In genomic region chr17:75616521-75617122, GRCh38 we compare ENCODE assay signal across 22 cellular contexts. TPM values are rescaled to one million over a fixed set of nuclear protein-coding genes. Genes with fewer than 3 reads are reported as not detected.
"Had no signal": no experiment of that assay in that cellular context is flagged by ENCODE, and none has a peak within 500 bp of the region (broad histone marks: within the 10 kb centered on the region; RNA-seq: fewer than 3 reads in every experiment).

No MANE protein-coding gene starts in this region.

- H3K4me2 ChIP-seq: hepatocyte had no signal

- DNase-seq: esophagus squamous epithelium; foreskin fibroblast; head of caudate nucleus; kidney; left cardiac atrium; mesendoderm; natural killer cell; nucleus accumbens; ovary; stimulated activated CD4-positive, alpha-beta T cell treated with anti-CD3 and anti-CD28 coated beads, Interleukin-4, amount 100 ng/mL, for 1 hour; stimulated activated CD8-positive, alpha-beta memory T cell treated with anti-CD3 and anti-CD28 coated beads, Interleukin-4, amount 100 ng/mL, for 48 hours; stimulated activated naive CD8-positive, alpha-beta T cell treated with anti-CD3 and anti-CD28 coated beads, Interleukin-15, Interleukin-2, amounts not matched to agents 100 U/mL and 50 U/mL, for 24 hours; thyroid gland had no signal

- H2AFZ ChIP-seq: hepatocyte had no signal

- H3K27ac ChIP-seq: esophagus squamous epithelium, hepatocyte, ovary, right atrium auricular region, suprapubic skin, thyroid gland, upper lobe of left lung, vagina had no signal

- H3K4me1 Mint-ChIP-seq: natural killer cell; neural crest cell; stimulated activated effector memory CD8-positive, alpha-beta T cell treated with anti-CD3 and anti-CD28 coated beads, Interleukin-12 subunit alpha, Interleukin-12 subunit beta, amount 100 ng/mL, for 72 hours had no signal

- H3K36me3 Mint-ChIP-seq: natural killer cell; stimulated activated effector memory CD8-positive, alpha-beta T cell treated with anti-CD3 and anti-CD28 coated beads, Interleukin-12 subunit alpha, Interleukin-12 subunit beta, amount 100 ng/mL, for 72 hours had no signal

- H3K27ac Mint-ChIP-seq: dendritic cell treated with granulocyte-macrophage colony-stimulating factor and Interleukin-4, amounts not matched to agents 40 ng/mL and 50 ng/mL, for 4 days; natural killer cell; stimulated activated effector memory CD8-positive, alpha-beta T cell treated with anti-CD3 and anti-CD28 coated beads, Interleukin-12 subunit alpha, Interleukin-12 subunit beta, amount 100 ng/mL, for 72 hours had no signal

- H3K27me3 ChIP-seq: esophagus squamous epithelium, hepatocyte, ovary, right atrium auricular region, suprapubic skin, thyroid gland, upper lobe of left lung, vagina had no signal

- H3K36me3 ChIP-seq: ovary had no signal

- H3K9me3 ChIP-seq: esophagus squamous epithelium, ovary, right atrium auricular region, suprapubic skin, thyroid gland, upper lobe of left lung, vagina had no signal

- FAIRE-seq: kidney had no signal

- H3K9me3 Mint-ChIP-seq: dendritic cell treated with granulocyte-macrophage colony-stimulating factor and Interleukin-4, amounts not matched to agents 40 ng/mL and 50 ng/mL, for 4 days; natural killer cell; neural crest cell; stimulated activated effector memory CD8-positive, alpha-beta T cell treated with anti-CD3 and anti-CD28 coated beads, Interleukin-12 subunit alpha, Interleukin-12 subunit beta, amount 100 ng/mL, for 72 hours had no signal

- H3K79me2 ChIP-seq: hepatocyte had no signal

- H3K4me3 Mint-ChIP-seq: dendritic cell treated with granulocyte-macrophage colony-stimulating factor and Interleukin-4, amounts not matched to agents 40 ng/mL and 50 ng/mL, for 4 days; natural killer cell; neural crest cell; stimulated activated effector memory CD8-positive, alpha-beta T cell treated with anti-CD3 and anti-CD28 coated beads, Interleukin-12 subunit alpha, Interleukin-12 subunit beta, amount 100 ng/mL, for 72 hours had no signal

- ATAC-seq: left cardiac atrium; natural killer cell; stimulated activated effector memory CD8-positive, alpha-beta T cell treated with anti-CD3 and anti-CD28 coated beads, Interleukin-12 subunit alpha, Interleukin-12 subunit beta, amount 100 ng/mL, for 72 hours; stimulated activated naive CD8-positive, alpha-beta T cell treated with anti-CD3 and anti-CD28 coated beads, Interleukin-15, Interleukin-2, amounts not matched to agents 100 U/mL and 50 U/mL, for 24 hours had no signal

- H3K4me1 ChIP-seq: right atrium auricular region, suprapubic skin, thyroid gland, upper lobe of left lung, vagina had no signal

- H3K27me3 Mint-ChIP-seq: dendritic cell treated with granulocyte-macrophage colony-stimulating factor and Interleukin-4, amounts not matched to agents 40 ng/mL and 50 ng/mL, for 4 days had no signal

- H3K4me3 ChIP-seq: esophagus squamous epithelium, hepatocyte, ovary, right atrium auricular region, suprapubic skin, thyroid gland, upper lobe of left lung, vagina had no signal

RNA-seq across cellular contexts. Expression of gene SMIM5, which starts 16.6 kb away (rescaled TPM):
- total RNA-seq: lung microvascular endothelial cell, neural crest cell had no signal
